ENCODE assay signal across 8 cellular contexts in the genomic region with DNA sequence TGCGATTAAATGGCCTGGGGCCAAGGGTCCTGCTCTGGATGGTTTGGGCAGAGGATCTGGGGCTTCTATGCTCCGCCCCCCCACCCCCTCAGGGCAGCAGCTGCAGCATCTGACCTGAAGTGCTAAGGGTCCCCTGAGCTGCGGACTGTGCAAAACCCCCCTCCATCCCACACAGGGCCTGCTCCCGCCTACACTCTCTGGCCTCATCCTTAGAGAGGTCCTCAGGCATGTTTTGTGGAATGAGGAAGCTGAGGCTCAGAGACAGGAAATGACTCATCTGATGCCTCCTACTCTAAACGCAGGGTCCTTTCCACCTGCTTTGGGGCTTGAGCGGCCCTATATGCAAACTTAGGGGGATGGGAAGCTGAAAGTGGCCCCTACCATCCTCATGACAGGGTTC. TPM values are rescaled to one million over a fixed set of nuclear protein-coding genes. Genes with fewer than 3 reads are reported as not detected.
A peak's percentile ranks its signal among the peaks of the same experiment; 100 is the strongest.
DNase-seq lines count a peak whose midpoint lies in the region; ATAC-seq and TF ChIP-seq lines count a peak whose summit lies in the region.

No MANE protein-coding gene starts in this region.

- POLR2A ChIA-PET in Caco-2 (lab: Charles Lee), result no interaction called here

- H3K4me3 ChIP-seq in GM06990 (replicated peaks; ENCODE audit: low read depth, low read length), result peak overlapping the region; percentile 26
- peak overlapping the region in 1 of 8 donors; percentile 11 for H3K4me3 ChIP-seq in spleen
- H3K4me3 ChIP-seq in Caco-2 (ENCODE audit: low read depth, low read length), result no peak overlapping the region

- no peaks in the 10 kb centered on the region for H3K9me3 ChIP-seq in spleen
- no peaks in the 10 kb centered on the region for H3K9me3 ChIP-seq in Caco-2

- no peaks in the 10 kb centered on the region for H3K27me3 Mint-ChIP-seq in Caco-2 (ENCODE audit: insufficient read depth, unreplicated experiment)

- WGBS in spleen, 5 donors, result 12 to 20% (median 17%) methylated on average over 5 to 6 of the region's 6 CpGs

- peak overlapping the region in 4 of 8 donors; percentile 39 to 70 (median 55) for H3K27ac ChIP-seq in spleen

- H3K27me3 ChIP-seq in GM06990 (replicated peaks; ENCODE audit: control insufficient read depth, insufficient read depth, low read length) (no peaks in the 10 kb centered on the region), spleen (replicated peaks in 1 of 7) (no peaks in the 10 kb centered on the region), Caco-2 (replicated peaks; ENCODE audit: control insufficient read depth, insufficient read depth, low read length) (no peaks in the 10 kb centered on the region)

- no peak for TF ChIP-seq CTCF in GM06990 (IDR thresholded peaks at IDR 0.05; ENCODE audit: insufficient read depth, low read length, poor library complexity, severe bottlenecking)
- TF ChIP-seq CTCF in spleen (IDR thresholded peaks at IDR 0.05 in 8 of 11, conservative IDR thresholded peaks at IDR 0.05 in 3 of 11), result no peak
- no peak for TF ChIP-seq CTCF in Caco-2 (IDR thresholded peaks at IDR 0.05; ENCODE audit: insufficient read depth in 1 of 2, low read depth in 1 of 2, low read length in 1 of 2, severe bottlenecking in 1 of 2, unreplicated experiment in 1 of 2)

- CTCF ChIA-PET in Caco-2 (lab: Charles Lee), result no interaction called here

- ATAC-seq in GM21360 (IDR thresholded peaks at IDR 0.05; ENCODE audit: unreplicated experiment), result peak; percentile 75
- ATAC-seq in HG03457 (IDR thresholded peaks at IDR 0.05; ENCODE audit: unreplicated experiment), result peak; percentile 81
- ATAC-seq in left cardiac atrium, result peak; percentile 62 to 80

- no peaks in the 10 kb centered on the region for H3K36me3 Mint-ChIP-seq in Caco-2 (ENCODE audit: insufficient read depth, unreplicated experiment)

- H3K4me3 Mint-ChIP-seq in Caco-2 (ENCODE audit: unreplicated experiment), result no peak overlapping the region

- H3K9me3 Mint-ChIP-seq in Caco-2 (ENCODE audit: unreplicated experiment), result no peaks in the 10 kb centered on the region

- H3K4me1 Mint-ChIP-seq in Caco-2 (ENCODE audit: low read depth, unreplicated experiment), result no peaks in the 10 kb centered on the region

- intact Hi-C loops in left cardiac atrium (cut with DNase I), result no loop called here
- intact Hi-C loops in spleen (cut with DNase I; ENCODE audit: low total_unique reads), result no loop called here
- intact Hi-C loops in Caco-2 (cut with micrococcal nuclease; ENCODE audit: unreplicated experiment), result no loop called here

- no TSS peak for BruUV-seq in Caco-2 (replicated peaks; lab: Mats Ljungman, UMichigan)

- H3K27ac Mint-ChIP-seq in Caco-2 (ENCODE audit: unreplicated experiment), result no peak overlapping the region

- H3K4me1 ChIP-seq in spleen (peaks cover 8 to 50% (median 27%) of the 10 kb centered on the region in 6 donors), Caco-2 (peaks cover 10% of the 10 kb centered on the region)

- DNase-seq in GM06990 (ENCODE audit: extremely low read depth, insufficient read length) (peak; percentile 76), SKM-1 treated with dmso at 0.1 percent for 144 hours (lab: John Stamatoyannopoulos, UW; ENCODE audit: unreplicated experiment) (peak; percentile 84), left cardiac atrium (no peak), anterior cingulate cortex (lab: John Stamatoyannopoulos, UW) (no peak), spleen (no peak), Caco-2 (no peak)

- no peak for TF ChIP-seq POLR2A in spleen (IDR thresholded peaks at IDR 0.05)

- H3K36me3 ChIP-seq in GM06990 (ENCODE audit: control insufficient read depth, insufficient read depth, low read length), result peaks cover 2% of the 10 kb centered on the region; the same call in 1 of the 2 replicates
- no peaks in the 10 kb centered on the region for H3K36me3 ChIP-seq in spleen
- no peaks in the 10 kb centered on the region for H3K36me3 ChIP-seq in Caco-2 (ENCODE audit: control insufficient read depth, insufficient read depth, low read length)

RNA-seq across cellular contexts. Expression of a gene that starts 59.5 kb away (rescaled TPM):
- total RNA-seq in left cardiac atrium, result 10 to 100 TPM; 41.6 to 74.3 TPM
- total RNA-seq in spleen, result 100 to 1,000 TPM; 112 to 336 (median 238) TPM
- 100 to 1,000 TPM; 372 to 381 (median 377) TPM for polyA plus RNA-seq in spleen
- 171 and 183 TPM in 2 replicates for total RNA-seq in Caco-2 (2022)

Comparison
In these comparisons a context has a peak if more than half of its experiments do, and no peak if none do; other contexts are left out.
1. DNase-seq: peak in GM06990 (single experiment) and SKM-1 treated with dmso at 0.1 percent for 144 hours (single experiment); none in left cardiac atrium (single experiment), anterior cingulate cortex (0 of 58), spleen (single experiment) and Caco-2 (0 of 2).
2. Peak in every context shown above with its lines, with median percentiles within 50 percentile points of each other: ATAC-seq.